1 cellular context compared by ENCODE assay signal in the genomic region with DNA sequence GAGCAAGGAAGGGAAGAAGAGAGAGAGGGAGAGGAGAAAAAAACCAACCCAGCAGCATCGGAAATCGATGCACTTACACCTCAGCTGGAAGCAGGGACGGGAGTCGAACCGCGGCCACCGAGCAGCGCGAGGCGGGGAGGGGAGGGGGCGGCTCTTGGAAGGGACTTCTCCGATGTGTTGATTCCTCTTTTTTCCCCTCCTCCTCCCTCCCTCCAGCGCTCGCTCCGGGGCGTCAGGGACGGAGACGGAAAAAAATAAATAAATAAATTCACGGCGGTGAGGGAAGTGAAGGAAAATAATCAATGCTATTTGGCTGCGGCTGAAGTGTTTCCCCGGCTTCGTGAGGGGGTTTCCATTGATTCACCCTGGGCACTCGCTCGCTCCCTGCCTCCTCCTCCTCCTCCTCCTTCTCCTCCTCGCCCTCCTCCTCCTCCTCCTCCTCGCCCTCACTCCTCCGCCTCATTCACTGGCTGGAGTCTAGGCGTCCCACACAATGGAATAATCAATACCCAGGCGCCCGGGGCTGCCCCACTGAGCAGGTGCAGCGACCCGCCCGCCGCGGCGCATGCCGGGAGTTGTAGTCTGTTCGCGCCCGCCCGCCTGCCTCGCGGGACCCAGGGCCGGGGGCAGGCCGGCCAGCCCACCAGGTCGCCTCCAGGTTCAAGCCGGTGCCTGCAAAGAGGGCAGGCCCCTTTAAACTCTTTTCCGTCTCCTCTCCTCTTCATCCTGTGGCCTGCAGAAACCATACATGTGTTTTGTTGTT.
TF ChIP-seq lines count a peak whose summit lies in the region.

A gene (minus strand): TSS at position 500 of the 763 bp plus-strand sequence. CDS start 16,440 bp downstream, outside the sequence.

TF ChIP-seq in Ishikawa, 13 proteins besides CTCF, POLR2A, EP300 and RAD21 (continued from another document):
- TF ChIP-seq, protein P1, sequence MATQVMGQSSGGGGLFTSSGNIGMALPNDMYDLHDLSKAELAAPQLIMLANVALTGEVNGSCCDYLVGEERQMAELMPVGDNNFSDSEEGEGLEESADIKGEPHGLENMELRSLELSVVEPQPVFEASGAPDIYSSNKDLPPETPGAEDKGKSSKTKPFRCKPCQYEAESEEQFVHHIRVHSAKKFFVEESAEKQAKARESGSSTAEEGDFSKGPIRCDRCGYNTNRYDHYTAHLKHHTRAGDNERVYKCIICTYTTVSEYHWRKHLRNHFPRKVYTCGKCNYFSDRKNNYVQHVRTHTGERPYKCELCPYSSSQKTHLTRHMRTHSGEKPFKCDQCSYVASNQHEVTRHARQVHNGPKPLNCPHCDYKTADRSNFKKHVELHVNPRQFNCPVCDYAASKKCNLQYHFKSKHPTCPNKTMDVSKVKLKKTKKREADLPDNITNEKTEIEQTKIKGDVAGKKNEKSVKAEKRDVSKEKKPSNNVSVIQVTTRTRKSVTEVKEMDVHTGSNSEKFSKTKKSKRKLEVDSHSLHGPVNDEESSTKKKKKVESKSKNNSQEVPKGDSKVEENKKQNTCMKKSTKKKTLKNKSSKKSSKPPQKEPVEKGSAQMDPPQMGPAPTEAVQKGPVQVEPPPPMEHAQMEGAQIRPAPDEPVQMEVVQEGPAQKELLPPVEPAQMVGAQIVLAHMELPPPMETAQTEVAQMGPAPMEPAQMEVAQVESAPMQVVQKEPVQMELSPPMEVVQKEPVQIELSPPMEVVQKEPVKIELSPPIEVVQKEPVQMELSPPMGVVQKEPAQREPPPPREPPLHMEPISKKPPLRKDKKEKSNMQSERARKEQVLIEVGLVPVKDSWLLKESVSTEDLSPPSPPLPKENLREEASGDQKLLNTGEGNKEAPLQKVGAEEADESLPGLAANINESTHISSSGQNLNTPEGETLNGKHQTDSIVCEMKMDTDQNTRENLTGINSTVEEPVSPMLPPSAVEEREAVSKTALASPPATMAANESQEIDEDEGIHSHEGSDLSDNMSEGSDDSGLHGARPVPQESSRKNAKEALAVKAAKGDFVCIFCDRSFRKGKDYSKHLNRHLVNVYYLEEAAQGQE (IDR thresholded peaks at IDR 0.05; ENCODE audit: low read depth): no peak
TF ChIP-seq in Ishikawa: peak in this region for 3.
